34 cellular contexts compared by ENCODE assay signal in genomic region chr1:18157968-18158367, GRCh38. TPM values are rescaled to one million over a fixed set of nuclear protein-coding genes. Genes with fewer than 3 reads are reported as not detected.
"Had no signal": no experiment of that assay in that cellular context is flagged by ENCODE, and none has a peak within 500 bp of the region (broad histone marks: within the 10 kb centered on the region; RNA-seq: fewer than 3 reads in every experiment).

No MANE protein-coding gene starts in this region.

- H3K27me3 ChIP-seq: neural progenitor cell, neutrophil, right atrium auricular region, right lobe of liver had no signal

- H3K27ac Mint-ChIP-seq: naive B cell; natural killer cell; nephron progenitor cell; progenitor cell of endocrine pancreas; stimulated activated naive B cell treated with anti-CD40 and anti-IgM and Interleukin-4, amounts not matched to agents 10 μg/mL and 1 μg/mL and 100 μg/mL, for 72 hours; stimulated activated naive CD8-positive, alpha-beta T cell treated with anti-CD3 and anti-CD28 coated beads, Interleukin-15, Interleukin-2, amounts not matched to agents 100 ng/mL and 50 ng/mL, for 24 hours had no signal

- H3K27ac ChIP-seq: left lung, lower lobe of right lung, neural progenitor cell, neutrophil, right atrium auricular region, right lobe of liver, suprapubic skin, thoracic aorta, tibial artery, upper lobe of right lung had no signal

- H3K4me1 ChIP-seq: left lung, lower lobe of right lung, right atrium auricular region, right lobe of liver, tibial artery, upper lobe of right lung had no signal

- ATAC-seq: left colon; left lung; lower lobe of right lung; natural killer cell; right lobe of liver; stimulated activated naive B cell treated with anti-CD40 and anti-IgM and Interleukin-4, amounts not matched to agents 10 μg/mL and 1 μg/mL and 100 μg/mL, for 72 hours; upper lobe of right lung had no signal

- H3K9me3 ChIP-seq: left lung, lower lobe of right lung, neutrophil, right atrium auricular region, right lobe of liver, suprapubic skin, thoracic aorta, tibial artery, upper lobe of right lung had no signal

- H3K4me3 ChIP-seq: left lung, lower lobe of right lung, neural progenitor cell, right atrium auricular region, right lobe of liver, smooth muscle cell, suprapubic skin, thoracic aorta, tibial artery, upper lobe of right lung had no signal

- H3K36me3 ChIP-seq: left lung, lower lobe of right lung, neural progenitor cell, neutrophil, right atrium auricular region, right lobe of liver, suprapubic skin, thoracic aorta, tibial artery, upper lobe of right lung had no signal

- H3K4me1 Mint-ChIP-seq: immature natural killer cell, naive B cell, natural killer cell had no signal

- H3K36me3 Mint-ChIP-seq: immature natural killer cell; naive B cell; natural killer cell; neural progenitor cell; stimulated activated naive B cell treated with anti-CD40 and anti-IgM and Interleukin-4, amounts not matched to agents 10 μg/mL and 1 μg/mL and 100 μg/mL, for 72 hours had no signal

- H3K4me3 Mint-ChIP-seq: immature natural killer cell; naive B cell; natural killer cell; nephron progenitor cell; neural progenitor cell; stimulated activated naive B cell treated with anti-CD40 and anti-IgM and Interleukin-4, amounts not matched to agents 10 μg/mL and 1 μg/mL and 100 μg/mL, for 72 hours; stimulated activated naive CD8-positive, alpha-beta T cell treated with anti-CD3 and anti-CD28 coated beads, Interleukin-15, Interleukin-2, amounts not matched to agents 100 ng/mL and 50 ng/mL, for 24 hours had no signal

- H3K9me3 Mint-ChIP-seq: immature natural killer cell; natural killer cell; nephron progenitor cell; neural progenitor cell; stimulated activated naive CD8-positive, alpha-beta T cell treated with anti-CD3 and anti-CD28 coated beads, Interleukin-15, Interleukin-2, amounts not matched to agents 100 ng/mL and 50 ng/mL, for 24 hours had no signal

- DNase-seq: hypothalamus; immature natural killer cell; kidney; left colon; left lung; lower lobe of right lung; mammary epithelial cell; mesenchymal stem cell; naive B cell; natural killer cell; nephron progenitor cell; occipital lobe; right lobe of liver; stimulated activated CD4-positive, alpha-beta T cell treated with anti-CD3 and anti-CD28 coated beads, Interleukin-12 subunit alpha, Interleukin-12 subunit beta, amount 100 ng/mL, for 4 hours; stimulated activated CD4-positive, alpha-beta T cell treated with anti-CD3 and anti-CD28 coated beads, Interleukin-15, amount 100 ng/mL, for 24 hours; stimulated activated CD4-positive, alpha-beta T cell treated with anti-CD3 and anti-CD28 coated beads, Interleukin-2, amount 100 ng/mL, for 24 hours; stimulated activated CD4-positive, alpha-beta T cell treated with anti-CD3 and anti-CD28 coated beads, Interleukin-4, amount 100 ng/mL, for 1 hour; stimulated activated naive B cell treated with anti-CD40 and anti-IgM and Interleukin-4, amounts not matched to agents 10 μg/mL and 1 μg/mL and 100 μg/mL, for 72 hours; tibial artery; trophoblast cell; upper lobe of right lung had no signal

RNA-seq across cellular contexts. Expression of gene IGSF21, which starts 50.4 kb away (rescaled TPM):
- total RNA-seq: mammary epithelial cell, mononuclear cell, natural killer cell, osteocyte, progenitor cell of endocrine pancreas, pulmonary artery endothelial cell, renal cortical epithelial cell, skeletal muscle tissue, smooth muscle cell had no signal
- polyA plus RNA-seq: immature natural killer cell, mammary epithelial cell, smooth muscle cell had no signal
